ENCODE assay signal across 23 cellular contexts in genomic region chr4:167025651-167026050, GRCh38.
DNase-seq lines count a peak whose midpoint lies in the region; ATAC-seq, FAIRE-seq and TF ChIP-seq lines count a peak whose summit lies in the region.
"Had no signal": no experiment of that assay in that cellular context is flagged by ENCODE, and none has a peak within 500 bp of the region (broad histone marks: within the 10 kb centered on the region; RNA-seq: fewer than 3 reads in every experiment).

No MANE protein-coding gene starts in this region.

- H4K20me1 ChIP-seq in GM12878 (ENCODE audit: control insufficient read depth, insufficient read depth) = no peaks in the 10 kb centered on the region
- no peaks in the 10 kb centered on the region for H4K20me1 ChIP-seq in HepG2 (ENCODE audit: insufficient read depth, low read length)
- H4K20me1 ChIP-seq: BLaER1 had no signal

- ATAC-seq in GM12878 (no peak), HepG2 (no peak)
- ATAC-seq: heart left ventricle, right cardiac atrium had no signal

- no peaks in the 10 kb centered on the region for H3K4me1 Mint-ChIP-seq in activated naive CD8-positive, alpha-beta T cell treated with anti-CD3 and anti-CD28 coated beads for 36 hours
- H3K4me1 Mint-ChIP-seq: memory B cell had no signal

- no peak overlapping the region for H3K9ac ChIP-seq in GM12878 (ENCODE audit: control insufficient read depth, insufficient read depth, low read length)
- no peak overlapping the region for H3K9ac ChIP-seq in HepG2 (ENCODE audit: insufficient read depth, low read depth, low read length)
- H3K9ac ChIP-seq: BLaER1, GM23248 had no signal

- no peak overlapping the region for H3K27ac Mint-ChIP-seq in activated naive CD8-positive, alpha-beta T cell treated with anti-CD3 and anti-CD28 coated beads for 36 hours
- H3K27ac Mint-ChIP-seq: brain, memory B cell had no signal

- TF ChIP-seq EP300 in GM12878 (IDR thresholded peaks at IDR 0.05; ENCODE audit: borderline replicate concordance in 1 of 2, control insufficient read depth in 1 of 2, low read depth in 2 of 2, low read length in 2 of 2) = no peak
- TF ChIP-seq EP300 in HepG2 (IDR thresholded peaks at IDR 0.05; ENCODE audit: low read depth in 2 of 2, low read length in 2 of 2) = no peak
- no peak for TF ChIP-seq EP300 in HepG2 (CRISPR knock-in tag; IDR thresholded peaks at IDR 0.05; ENCODE audit: borderline replicate concordance)

- TF ChIP-seq RAD21 in GM12878 (IDR thresholded peaks at IDR 0.05; ENCODE audit: insufficient read depth, low read depth, low read length) (no peak), HepG2 (CRISPR knock-in tag; IDR thresholded peaks at IDR 0.05) (no peak)

- H3K4me2 ChIP-seq in GM12878 (ENCODE audit: control insufficient read depth, insufficient read depth) (no peak overlapping the region), HepG2 (ENCODE audit: low read depth, low read length) (no peak overlapping the region)
- H3K4me2 ChIP-seq: BLaER1 had no signal

- POLR2A ChIA-PET in GM12878 (lab: Charles Lee) (no interaction called here), HepG2 (lab: Yijun Ruan, JAX) (no interaction called here)

- TF ChIP-seq POLR2A in GM12878 (IDR thresholded peaks at IDR 0.05; ENCODE audit: low read depth, low read length) = no peak
- TF ChIP-seq POLR2A in HepG2 (IDR thresholded peaks at IDR 0.05; ENCODE audit: insufficient read depth in 1 of 2, low read depth in 2 of 2, low read length in 2 of 2) = no peak

- H3K4me3 ChIP-seq in GM12878 (no peak overlapping the region), HepG2 (replicated peaks in 1 of 3; ENCODE audit: insufficient read depth in 1 of 3, low read depth in 2 of 3, low read length in 3 of 3) (no peak overlapping the region)
- H3K4me3 ChIP-seq: BLaER1, GM23248, heart left ventricle, SK-N-MC, spleen, transverse colon had no signal

- FAIRE-seq in GM12878 (lab: Jason Lieb, UNC) = no peak
- FAIRE-seq in HepG2 (lab: Jason Lieb, UNC) = no peak

- H3K79me2 ChIP-seq in GM12878 (ENCODE audit: control insufficient read depth, insufficient read depth, low read length) = no peaks in the 10 kb centered on the region
- no peaks in the 10 kb centered on the region for H3K79me2 ChIP-seq in HepG2 (ENCODE audit: insufficient read depth, low read length)

- no peaks in the 10 kb centered on the region for H3K36me3 Mint-ChIP-seq in activated naive CD8-positive, alpha-beta T cell treated with anti-CD3 and anti-CD28 coated beads for 36 hours
- H3K36me3 Mint-ChIP-seq: brain, memory B cell had no signal

- H3K27ac ChIP-seq in GM12878 (ENCODE audit: control insufficient read depth, insufficient read depth) (no peak overlapping the region), HepG2 (ENCODE audit: extremely low read length, insufficient read depth, low read length) (no peak overlapping the region)
- H3K27ac ChIP-seq: BLaER1, GM23248, heart left ventricle, RWPE1, SK-N-MC, spleen, transverse colon had no signal

- no TSS peak for BruUV-seq in GM12878 (replicated peaks; lab: Mats Ljungman, UMichigan)
- BruUV-seq in HepG2 (replicated peaks; lab: Mats Ljungman, UMichigan) = no TSS peak

- H3K27me3 Mint-ChIP-seq in activated naive CD8-positive, alpha-beta T cell treated with anti-CD3 and anti-CD28 coated beads for 36 hours = peaks cover 3% of the 10 kb centered on the region
- H3K27me3 Mint-ChIP-seq: brain, memory B cell had no signal

- H3K4me1 ChIP-seq in GM12878 (ENCODE audit: control insufficient read depth, insufficient read depth, low read length) (no peaks in the 10 kb centered on the region), HepG2 (ENCODE audit: insufficient read depth, low read length) (no peaks in the 10 kb centered on the region)
- H3K4me1 ChIP-seq: BLaER1, spleen, transverse colon had no signal

- CTCF ChIA-PET in GM12878 (lab: Yijun Ruan, JAX) (interaction anchor here (1.4 kb wide), 1 partner anchor 9 kb away, joined by 3 read pairs; no protein-coding TSS in a partner anchor), HepG2 (lab: Yijun Ruan, JAX; ENCODE audit: low intra/inter-chr PET ratio, low total read pairs) (no interaction called here)

- H3K27me3 ChIP-seq in GM12878 (replicated peaks in 1 of 2; ENCODE audit: control insufficient read depth in 2 of 2, insufficient read depth in 2 of 2, low read length in 1 of 2) = no peaks in the 10 kb centered on the region
- H3K27me3 ChIP-seq in HepG2 (ENCODE audit: control insufficient read depth in 1 of 2, insufficient read depth in 2 of 2, low read length in 2 of 2) = no peaks in the 10 kb centered on the region; a peak in 1 of 5 replicates
- H3K27me3 ChIP-seq: BLaER1, heart left ventricle, spleen, transverse colon had no signal

- no peak for TF ChIP-seq CTCF in GM12878 (IDR thresholded peaks at IDR 0.05 in 2 of 3, conservative IDR thresholded peaks at IDR 0.05 in 1 of 3; ENCODE audit: control insufficient read depth in 2 of 3, extremely low read depth in 1 of 3, insufficient read depth in 1 of 3, low read depth in 3 of 3, low read length in 3 of 3)
- no peak for TF ChIP-seq CTCF in HepG2 (CRISPR knock-in tag; IDR thresholded peaks at IDR 0.05)
- TF ChIP-seq CTCF in GM20000 (IDR thresholded peaks at IDR 0.05; ENCODE audit: extremely low read depth, missing control alignments) = no peak

- RAD21 ChIA-PET in GM12878 (lab: Charles Lee; ENCODE audit: unreplicated experiment) = interaction anchor here (1.5 to 1.9 kb wide), 2 partner anchors 23 to 27 kb away, joined by 3 to 4 read pairs; no protein-coding TSS in a partner anchor

- H3K9me3 ChIP-seq in GM12878 (replicated peaks; ENCODE audit: control insufficient read depth, insufficient read depth, low read length) = no peaks in the 10 kb centered on the region
- no peaks in the 10 kb centered on the region for H3K9me3 ChIP-seq in HepG2 (ENCODE audit: low read length)
- H3K9me3 ChIP-seq: BLaER1, heart left ventricle, spleen, transverse colon had no signal

- 31% methylated on average over 3 of the region's 3 CpGs for WGBS in GM12878 (ENCODE audit: insufficient coverage, insufficient replicate concordance, low lambda C conversion rate, missing lambda C conversion rate)
- WGBS in HepG2 (ENCODE audit: low lambda C conversion rate) = 6% methylated on average over 3 of the region's 3 CpGs

- intact Hi-C loops in GM12878 (cut with micrococcal nuclease; ENCODE audit: unreplicated experiment) = no loop called here
- intact Hi-C loops in HepG2 (cut with micrococcal nuclease; ENCODE audit: unreplicated experiment) = no loop called here

- SMC1A ChIA-PET in GM12878 (lab: Charles Lee; ENCODE audit: uncharacterized antibody, unreplicated experiment) = interaction anchor here (0.8 to 5.4 kb wide), 5 partner anchors 9 to 380 kb away, joined by 3 to 32 read pairs (median 3); no protein-coding TSS in a partner anchor

- H2AFZ ChIP-seq in GM12878 (ENCODE audit: control insufficient read depth, low read depth, low read length) (no peak overlapping the region), HepG2 (ENCODE audit: low read length) (no peak overlapping the region)
- H2AFZ ChIP-seq: GM23248 had no signal

- H3K4me3 Mint-ChIP-seq in activated naive CD8-positive, alpha-beta T cell treated with anti-CD3 and anti-CD28 coated beads for 36 hours = no peak overlapping the region
- H3K4me3 Mint-ChIP-seq: brain, memory B cell had no signal

- H3K36me3 ChIP-seq in GM12878 (ENCODE audit: control insufficient read depth in 2 of 2, insufficient read depth in 2 of 2, low read length in 1 of 2) = no peaks in the 10 kb centered on the region
- H3K36me3 ChIP-seq in HepG2 (replicated peaks in 1 of 2; ENCODE audit: control insufficient read depth in 1 of 2, insufficient read depth in 2 of 2, low read length in 2 of 2) = no peaks in the 10 kb centered on the region
- H3K36me3 ChIP-seq: BLaER1, heart left ventricle, spleen, transverse colon had no signal

- DNase-seq in DMS153 (lab: John Stamatoyannopoulos, UW) (peak; percentile 77), NCI-H2029 (lab: John Stamatoyannopoulos, UW) (peak; percentile 46), GM12878 (ENCODE audit: low read depth, low spot score) (no peak), HepG2 (ENCODE audit: low spot score) (peak; percentile 8), GM20000 (ENCODE audit: low spot score) (no peak), KBM-7 (no peak)
- no peak for DNase-seq in activated naive CD8-positive, alpha-beta T cell treated with anti-CD3 and anti-CD28 coated beads for 36 hours
- DNase-seq: activated CD4-positive, alpha-beta T cell treated with anti-CD3 and anti-CD28 coated beads, Interleukin-2, amount 50 U/mL, for 4 hours; activated naive CD4-positive, alpha-beta T cell treated with Interleukin-2 at 50 U/mL for 16 hours; DND-41; GM23248; heart left ventricle; IMR-90; NCI-H1092; NCI-H526; right cardiac atrium; spleen; transverse colon had no signal

- H3K9me3 Mint-ChIP-seq in activated naive CD8-positive, alpha-beta T cell treated with anti-CD3 and anti-CD28 coated beads for 36 hours = no peaks in the 10 kb centered on the region
- H3K9me3 Mint-ChIP-seq: brain, memory B cell had no signal

- in situ Hi-C loops in GM12878 (cut with MboI) (loop anchor here (10.0 kb wide), 2 partner anchors 599 to 1049 kb away; no protein-coding TSS in a partner anchor), HepG2 (cut with HindIII; ENCODE audit: extremely low pct_ligation_motif_present, low pct_unique_long_range_greater_than_20kb) (no loop called here), KBM-7 (cut with MboI; ENCODE audit: low pct_unique_long_range_greater_than_20kb, low sequenced_read_pairs) (no loop called here)

TF ChIP-seq in GM12878, 131 proteins besides CTCF, POLR2A, EP300 and RAD21:
- TF ChIP-seq IKZF1 (conservative IDR thresholded peaks at IDR 0.05) (no peak), CREB1 (IDR thresholded peaks at IDR 0.05; ENCODE audit: low read depth) (0 out of 2 replicates have a peak, but pooled peaks have one; percentile 41)
TF ChIP-seq in GM12878: peak in this region for 1.

TF ChIP-seq in HepG2, 621 proteins besides CTCF, POLR2A, EP300 and RAD21 (continues in another document):
- TF ChIP-seq RFX1 (IDR thresholded peaks at IDR 0.05) = no peak
- TF ChIP-seq ZNF776 (CRISPR knock-in tag; IDR thresholded peaks at IDR 0.05) = no peak
- no peak for TF ChIP-seq ZNF772 (CRISPR knock-in tag; IDR thresholded peaks at IDR 0.05)

Comparison
In these comparisons a context has a peak if more than half of its experiments do, and no peak if none do; other contexts are left out.
1. DNase-seq: peak in DMS153 (single experiment), NCI-H2029 (single experiment) and HepG2 (single experiment); none in GM12878 (single experiment), activated naive CD8-positive, alpha-beta T cell treated with anti-CD3 and anti-CD28 coated beads for 36 hours (single experiment), GM20000 (single experiment) and KBM-7 (single experiment).